1 cellular context compared by ENCODE assay signal in genomic region chr17:58005031-58005727, GRCh38.
TF ChIP-seq lines count a peak whose summit lies in the region.

No MANE protein-coding gene starts in this region.

TF ChIP-seq in GM12878, 131 proteins besides CTCF, POLR2A, EP300 and RAD21 (continued from another document):
- TF ChIP-seq NKRF (conservative IDR thresholded peaks at IDR 0.05) (0 out of 2 replicates have a peak, but pooled peaks have one; percentile 19), STAT3 (IDR thresholded peaks at IDR 0.05; ENCODE audit: low read depth, low read length) (no peak), YBX1 (IDR thresholded peaks at IDR 0.05) (no peak), CBX5 (IDR thresholded peaks at IDR 0.05; ENCODE audit: low read depth) (no peak), FOXM1 (IDR thresholded peaks at IDR 0.05; ENCODE audit: low read depth, low read length) (no peak), CBFB (IDR thresholded peaks at IDR 0.05; ENCODE audit: low read depth) (no peak), RUNX3 (IDR thresholded peaks at IDR 0.05; ENCODE audit: low read length) (0 out of 2 replicates have a peak, but pooled peaks have one; percentile 11), BRCA1 (IDR thresholded peaks at IDR 0.05; ENCODE audit: low read depth, low read length) (no peak), RBBP5 (conservative IDR thresholded peaks at IDR 0.05) (no peak), ZNF592 (IDR thresholded peaks at IDR 0.05) (no peak)
TF ChIP-seq in GM12878: peak in this region for 3.
